8 cellular contexts compared by ENCODE assay signal in the genomic region with DNA sequence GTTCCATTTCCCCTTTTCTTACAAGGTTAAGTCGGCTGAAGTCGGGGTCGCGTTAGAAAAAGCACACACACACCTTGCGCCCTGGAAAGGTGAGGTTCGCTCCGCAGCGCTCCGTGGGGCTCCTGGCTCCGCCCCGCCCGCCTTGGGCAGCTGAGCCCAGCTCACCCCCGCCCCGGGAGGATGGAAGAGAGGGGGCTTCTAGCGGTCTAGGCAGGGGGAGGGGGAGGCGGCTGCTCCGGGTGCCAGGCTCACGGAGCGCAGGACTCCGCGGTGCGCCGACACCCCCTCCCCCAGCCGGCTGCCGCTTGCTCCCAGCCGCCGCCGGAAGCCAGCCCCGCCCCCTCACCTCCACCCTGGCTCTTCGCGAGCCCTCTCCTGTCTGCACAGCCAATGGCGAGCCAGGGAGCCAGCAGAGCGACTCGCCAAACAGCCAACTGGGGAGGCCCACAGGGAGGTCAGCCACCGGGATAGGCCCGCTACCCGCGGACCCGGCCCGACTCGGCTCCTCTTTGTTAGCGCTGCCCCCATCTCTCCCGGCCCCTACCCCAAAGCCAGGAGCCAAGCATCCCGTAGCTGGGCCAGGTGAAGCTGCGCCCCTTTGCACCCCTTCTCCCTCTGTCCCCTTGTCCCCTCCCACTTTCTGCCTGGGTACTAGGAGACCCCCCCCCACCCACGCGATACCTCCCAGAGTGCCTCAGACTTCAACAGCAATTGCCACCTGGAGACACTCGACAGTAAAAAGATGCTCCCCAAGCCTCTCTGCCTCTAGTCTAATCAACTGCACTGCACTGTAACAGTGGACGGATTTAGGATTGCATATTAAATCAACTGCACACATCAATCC. TPM values are rescaled to one million over a fixed set of nuclear protein-coding genes. Genes with fewer than 3 reads are reported as not detected.
DNase-seq lines count a peak whose midpoint lies in the region; ATAC-seq, FAIRE-seq and TF ChIP-seq lines count a peak whose summit lies in the region.

No MANE protein-coding gene starts in this region.

- dilution Hi-C loops in mammary epithelial cell (cut with HindIII; ENCODE audit: low sequenced_read_pairs): no loop called here

- no peaks in the 10 kb centered on the region for H4K20me1 ChIP-seq in mammary epithelial cell (ENCODE audit: insufficient read depth, low read length)

- peak; percentile 98 for ATAC-seq in GM18868 (IDR thresholded peaks at IDR 0.05; ENCODE audit: unreplicated experiment)
- ATAC-seq in HG03103 (IDR thresholded peaks at IDR 0.05; ENCODE audit: low read depth, unreplicated experiment): peak; percentile 99

- 0% methylated on average over 6 of the region's 49 CpGs for WGBS in mammary epithelial cell (ENCODE audit: low coverage, missing lambda C conversion rate)
- WGBS in small intestine, 3 donors: 0 to 1% (median 0%) methylated on average over 23 to 49 of the region's 49 CpGs

- peak; percentile 99 for DNase-seq in A673 (ENCODE audit: low spot score)
- peak; percentile 97 for DNase-seq in NCI-H2171 (lab: John Stamatoyannopoulos, UW)
- DNase-seq in mammary epithelial cell: peak; percentile 97
- peak; percentile 100 for DNase-seq in iPS-NIHi11 (ENCODE audit: low spot score)
- DNase-seq in small intestine: peak; percentile 98

- peak overlapping the region; percentile 81 for H3K27ac ChIP-seq in A673 (ENCODE audit: low read depth, low read length, poor library complexity, severe bottlenecking)
- peak overlapping the region; percentile 96 for H3K27ac ChIP-seq in VCaP
- H3K27ac ChIP-seq in mammary epithelial cell (ENCODE audit: insufficient read depth, low read depth, low read length): peak overlapping the region; percentile 99
- peak overlapping the region; percentile 52 to 95 for H3K27ac ChIP-seq in small intestine (ENCODE audit: low read depth in 1 of 2, low read length in 1 of 2)

- intact Hi-C loops in A673 (cut with micrococcal nuclease; ENCODE audit: unreplicated experiment): loop anchor here (5.0 kb wide), 1 partner anchor 50 kb away; no protein-coding TSS in a partner anchor
- intact Hi-C loops in mammary epithelial cell (cut with micrococcal nuclease): loop anchor here (2.0 kb wide), 1 partner anchor 90 kb away; a partner anchor contains a TSS

- TF ChIP-seq CTCF in A673 (conservative IDR thresholded peaks at IDR 0.05; ENCODE audit: low read depth, low read length): no peak
- TF ChIP-seq CTCF in VCaP (conservative IDR thresholded peaks at IDR 0.05): no peak
- TF ChIP-seq CTCF in mammary epithelial cell (conservative IDR thresholded peaks at IDR 0.05 in 1 of 2, IDR thresholded peaks at IDR 0.05 in 1 of 2; ENCODE audit: extremely low read depth in 1 of 2, insufficient read depth in 1 of 2, low read depth in 1 of 2, low read length in 2 of 2): no peak

- in situ Hi-C loops in mammary epithelial cell (cut with MboI; ENCODE audit: low sequenced_read_pairs in 2 of 2): no loop called here

- no peak for FAIRE-seq in small intestine (lab: Jason Lieb, UNC)

- no peaks in the 10 kb centered on the region for H3K9me3 ChIP-seq in A673 (ENCODE audit: low read depth, low read length, poor library complexity, severe bottlenecking)
- H3K9me3 ChIP-seq in mammary epithelial cell (replicated peaks; ENCODE audit: insufficient read depth, low read length): no peaks in the 10 kb centered on the region
- no peaks in the 10 kb centered on the region for H3K9me3 ChIP-seq in small intestine (ENCODE audit: control insufficient read depth, low read depth)

- H3K79me2 ChIP-seq in mammary epithelial cell (ENCODE audit: insufficient read depth, low read length): peaks cover 75% of the 10 kb centered on the region

- H3K9ac ChIP-seq in mammary epithelial cell (ENCODE audit: insufficient read depth, low read length): peak overlapping the region; percentile 92

- H2AFZ ChIP-seq in mammary epithelial cell (ENCODE audit: low read depth, low read length): peak overlapping the region; percentile 83

- H3K27me3 ChIP-seq in A673 (replicated peaks; ENCODE audit: insufficient read depth, low read depth, low read length, poor library complexity) (no peaks in the 10 kb centered on the region), mammary epithelial cell (ENCODE audit: insufficient read depth, low read length) (no peaks in the 10 kb centered on the region), small intestine (ENCODE audit: control insufficient read depth in 2 of 2, insufficient read depth in 2 of 2, low read length in 2 of 2) (no peaks in the 10 kb centered on the region)

- CTCF ChIA-PET in A673 (lab: Charles Lee) (interaction anchor here (0.7 kb wide), 1 partner anchor 25 kb away, joined by 11 read pairs; no protein-coding TSS in a partner anchor), mammary epithelial cell (lab: Charles Lee; ENCODE audit: low non-redundant PET) (no interaction called here)

- no peaks in the 10 kb centered on the region for H3K36me3 ChIP-seq in A673 (ENCODE audit: insufficient read depth, low read length, poor library complexity, severe bottlenecking)
- no peaks in the 10 kb centered on the region for H3K36me3 ChIP-seq in mammary epithelial cell (ENCODE audit: insufficient read depth, low read length)
- no peaks in the 10 kb centered on the region for H3K36me3 ChIP-seq in small intestine (ENCODE audit: control insufficient read depth in 2 of 2, insufficient read depth in 2 of 2, low read length in 2 of 2)

- POLR2A ChIA-PET in A673 (lab: Charles Lee; ENCODE audit: low non-redundant PET): interaction anchor here (0.8 kb wide), 1 partner anchor 258 kb away, joined by 15 read pairs; no protein-coding TSS in a partner anchor

- H3K4me3 ChIP-seq in A673 (ENCODE audit: low read depth, low read length, poor library complexity, severe bottlenecking): peak overlapping the region; percentile 81
- H3K4me3 ChIP-seq in mammary epithelial cell (replicated peaks in 1 of 3; ENCODE audit: insufficient read depth in 1 of 3, low read depth in 2 of 3, low read length in 3 of 3): peak overlapping the region; percentile 75 to 97 (median 97)
- peak overlapping the region; percentile 64 to 87 for H3K4me3 ChIP-seq in small intestine (ENCODE audit: low read depth in 1 of 2, low read length in 2 of 2)

- BruUV-seq in A673 (replicated peaks; lab: Mats Ljungman, UMichigan) (no TSS peak), mammary epithelial cell (replicated peaks; lab: Mats Ljungman, UMichigan) (no TSS peak)

- H3K4me1 ChIP-seq in A673 (ENCODE audit: insufficient read depth, low read length, poor library complexity, severe bottlenecking) (peaks cover 39% of the 10 kb centered on the region), mammary epithelial cell (ENCODE audit: insufficient read depth, low read length) (peaks cover 32% of the 10 kb centered on the region), small intestine (ENCODE audit: control insufficient read depth in 2 of 2, insufficient read depth in 1 of 2, low read depth in 1 of 2, low read length in 1 of 2) (peaks cover 4 to 6% of the 10 kb centered on the region in 2 donors)

- H3K4me2 ChIP-seq in mammary epithelial cell (ENCODE audit: insufficient read depth, low read depth, low read length): peak overlapping the region; percentile 74

RNA-seq across cellular contexts. Expression of a gene that starts 30.2 kb away (rescaled TPM):
- total RNA-seq in A673 (2021) (27.3 and 31.8 TPM in 2 replicates), mammary epithelial cell (10 to 100 TPM; 11.0 to 28.9 TPM)
- polyA plus RNA-seq in mammary epithelial cell (25.3 TPM), small intestine (10 to 100 TPM in 2 of 3 donors, 1 to 10 TPM in 1; 9.7 to 13.6 (median 13.2) TPM)
- 24.8 TPM for polyA minus RNA-seq in mammary epithelial cell

RNA-seq across cellular contexts. Expression of a gene that starts 42.5 kb away (rescaled TPM):
- total RNA-seq in A673 (2021): 80.5 and 85.2 TPM in 2 replicates
- total RNA-seq in mammary epithelial cell: 10 to 100 TPM; 48.4 to 53.2 TPM
- polyA plus RNA-seq in mammary epithelial cell: 68.5 TPM
- polyA minus RNA-seq in mammary epithelial cell: 83.1 TPM
- 10 to 100 TPM; 38.5 to 46.7 (median 46.6) TPM for polyA plus RNA-seq in small intestine

Comparison
In these comparisons a context has a peak if more than half of its experiments do, and no peak if none do; other contexts are left out.
1. Peak in every context shown above with its lines: DNase-seq, ATAC-seq, H3K4me3 ChIP-seq and H3K27ac ChIP-seq.